In genomic region chr17:40415390-40415789, GRCh38 we compare ENCODE assay signal across 8 cellular contexts. TPM values are rescaled to one million over a fixed set of nuclear protein-coding genes. Genes with fewer than 3 reads are reported as not detected.
DNase-seq lines count a peak whose midpoint lies in the region; ATAC-seq, FAIRE-seq and TF ChIP-seq lines count a peak whose summit lies in the region.

No MANE protein-coding gene starts in this region.

- POLR2A ChIA-PET in activated naive CD8-positive, alpha-beta T cell treated with anti-CD3 and anti-CD28 coated beads, Interleukin-2, amount 10 ng/mL, durations not matched to agents 7 days and 5 days (lab: Charles Lee) = interaction anchor here (0.9 to 3.7 kb wide), 8 partner anchors 9 to 117 kb away, joined by 3 to 48 read pairs (median 6); no protein-coding TSS in a partner anchor

- no peaks in the 10 kb centered on the region for H3K9me3 Mint-ChIP-seq in activated naive CD8-positive, alpha-beta T cell treated with anti-CD3 and anti-CD28 coated beads, Interleukin-2, amount 10 ng/mL, durations not matched to agents 7 days and 5 days

- DNase-seq in activated effector memory CD4-positive, alpha-beta T cell treated with anti-CD3 and anti-CD28 coated beads, Interleukin-2, amount 50 U/mL, for 16 hours = peak; percentile 52
- DNase-seq in activated effector memory CD4-positive, alpha-beta T cell treated with Interleukin-2 at 50 U/mL for 16 hours = no peak
- DNase-seq in NAMALWA (ENCODE audit: low spot score) (peak; percentile 69), left kidney (ENCODE audit: low read depth, low spot score) (peak; percentile 36), nucleus accumbens (lab: John Stamatoyannopoulos, UW) (no peak), GM12891 (ENCODE audit: insufficient read length, low spot score) (no peak)
- no peak for DNase-seq in activated naive CD8-positive, alpha-beta T cell treated with anti-CD3 and anti-CD28 coated beads, Interleukin-2, amount 10 ng/mL, durations not matched to agents 7 days and 5 days

- peaks cover 42% of the 10 kb centered on the region for H3K4me1 Mint-ChIP-seq in activated naive CD8-positive, alpha-beta T cell treated with anti-CD3 and anti-CD28 coated beads, Interleukin-2, amount 10 ng/mL, durations not matched to agents 7 days and 5 days

- no peak for FAIRE-seq in GM12891 (lab: Jason Lieb, UNC)

- H3K27me3 Mint-ChIP-seq in activated naive CD8-positive, alpha-beta T cell treated with anti-CD3 and anti-CD28 coated beads, Interleukin-2, amount 10 ng/mL, durations not matched to agents 7 days and 5 days = no peaks in the 10 kb centered on the region

- peak overlapping the region; percentile 20 for H3K27ac Mint-ChIP-seq in activated naive CD8-positive, alpha-beta T cell treated with anti-CD3 and anti-CD28 coated beads, Interleukin-2, amount 10 ng/mL, durations not matched to agents 7 days and 5 days

- no peak for TF ChIP-seq POLR2A in GM12891 (IDR thresholded peaks at IDR 0.05; ENCODE audit: low read depth, low read length)

- H3K36me3 Mint-ChIP-seq in activated naive CD8-positive, alpha-beta T cell treated with anti-CD3 and anti-CD28 coated beads, Interleukin-2, amount 10 ng/mL, durations not matched to agents 7 days and 5 days = peaks cover 44% of the 10 kb centered on the region

- no peak for ATAC-seq in activated naive CD8-positive, alpha-beta T cell treated with anti-CD3 and anti-CD28 coated beads, Interleukin-2, amount 10 ng/mL, durations not matched to agents 7 days and 5 days (ENCODE audit: low read depth)
- no peak for ATAC-seq in HG03135 (IDR thresholded peaks at IDR 0.05; ENCODE audit: unreplicated experiment)

- H3K4me3 Mint-ChIP-seq in activated naive CD8-positive, alpha-beta T cell treated with anti-CD3 and anti-CD28 coated beads, Interleukin-2, amount 10 ng/mL, durations not matched to agents 7 days and 5 days = peak overlapping the region; percentile 64

TF ChIP-seq in GM12891, 5 proteins besides CTCF, POLR2A, EP300 and RAD21:
- TF ChIP-seq POLR2AphosphoS5 (IDR thresholded peaks at IDR 0.05; ENCODE audit: low read depth, low read length) (no peak), PAX5 (IDR thresholded peaks at IDR 0.05; ENCODE audit: insufficient read depth, low read length, severe bottlenecking) (no peak), SPI1 (IDR thresholded peaks at IDR 0.05; ENCODE audit: low read depth, low read length) (no peak), POU2F2 (IDR thresholded peaks at IDR 0.05; ENCODE audit: low read depth, low read length) (no peak), TAF1 (IDR thresholded peaks at IDR 0.05; ENCODE audit: low read depth, low read length) (no peak)

RNA-seq across cellular contexts. Expression of gene TOP2A, which starts 2.3 kb away (rescaled TPM):
- 100 to 1,000 TPM; 313 to 314 TPM for total RNA-seq in activated naive CD8-positive, alpha-beta T cell treated with anti-CD3 and anti-CD28 coated beads, Interleukin-2, amount 10 ng/mL, durations not matched to agents 7 days and 5 days
- 65.4 TPM for polyA plus RNA-seq in GM12891 (2012; ENCODE audit: low read depth, missing spikeins)

RNA-seq across cellular contexts. Expression of gene IGFBP4, which starts 27.9 kb away (rescaled TPM):
- total RNA-seq in activated naive CD8-positive, alpha-beta T cell treated with anti-CD3 and anti-CD28 coated beads, Interleukin-2, amount 10 ng/mL, durations not matched to agents 7 days and 5 days = 10 to 100 TPM; 12.2 to 13.2 TPM
- 5.1 TPM for polyA plus RNA-seq in GM12891 (2012; ENCODE audit: low read depth, missing spikeins)

RNA-seq across cellular contexts. Expression of gene GJD3, which starts 50.9 kb away (rescaled TPM):
- under 1 TPM in 1 of 2 experiments, not detected in 1; 0.48 TPM for total RNA-seq in activated naive CD8-positive, alpha-beta T cell treated with anti-CD3 and anti-CD28 coated beads, Interleukin-2, amount 10 ng/mL, durations not matched to agents 7 days and 5 days
- 0.21 TPM for polyA plus RNA-seq in GM12891 (2012; ENCODE audit: low read depth, missing spikeins)

Comparison
In these comparisons a context has a peak if more than half of its experiments do, and no peak if none do; other contexts are left out.
1. DNase-seq: peak in activated effector memory CD4-positive, alpha-beta T cell treated with anti-CD3 and anti-CD28 coated beads, Interleukin-2, amount 50 U/mL, for 16 hours (single experiment), NAMALWA (single experiment) and left kidney (single experiment); none in activated effector memory CD4-positive, alpha-beta T cell treated with Interleukin-2 at 50 U/mL for 16 hours (single experiment), activated naive CD8-positive, alpha-beta T cell treated with anti-CD3 and anti-CD28 coated beads, Interleukin-2, amount 10 ng/mL, durations not matched to agents 7 days and 5 days (single experiment), nucleus accumbens (0 of 56) and GM12891 (single experiment).